12 cellular contexts compared by ENCODE assay signal in the genomic region with DNA sequence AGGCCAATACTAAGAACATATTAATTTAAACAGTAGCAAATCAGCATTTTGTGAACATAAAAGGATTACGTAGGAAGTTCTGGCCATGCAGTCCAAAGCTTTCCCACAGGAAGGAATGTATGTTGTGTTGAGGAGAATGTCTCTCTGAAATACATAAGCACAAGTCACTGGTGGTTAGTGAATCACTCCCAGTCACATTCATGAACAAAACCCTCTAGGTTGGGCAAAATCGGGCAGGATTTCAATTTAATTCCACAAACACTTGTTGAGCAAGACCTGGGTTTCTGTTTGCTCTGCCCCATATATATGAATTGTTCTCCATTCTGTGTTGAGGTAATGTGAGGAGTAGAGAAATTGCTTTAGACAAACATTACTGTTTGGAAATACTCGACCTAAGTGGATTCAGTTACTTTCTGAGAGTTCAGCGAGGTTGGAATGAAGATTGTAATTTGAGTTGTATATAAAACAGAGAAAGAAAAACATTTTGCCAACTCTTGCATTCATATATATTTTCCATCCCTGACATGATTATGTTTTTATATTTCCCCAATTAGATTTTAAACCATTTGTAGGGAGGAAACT.
DNase-seq lines count a peak whose midpoint lies in the region; ATAC-seq and TF ChIP-seq lines count a peak whose summit lies in the region.
"Had no signal": no experiment of that assay in that cellular context is flagged by ENCODE, and none has a peak within 500 bp of the region (broad histone marks: within the 10 kb centered on the region; RNA-seq: fewer than 3 reads in every experiment).

No MANE protein-coding gene starts in this region.

- H3K36me3 ChIP-seq in SJSA1 (no peaks in the 10 kb centered on the region), suprapubic skin (no peaks in the 10 kb centered on the region), endodermal cell (ENCODE audit: control insufficient read depth, insufficient read depth, low read length) (no peaks in the 10 kb centered on the region)

- 82% methylated on average over 4 of the region's 4 CpGs for WGBS in suprapubic skin
- 98 to 100% methylated on average over 2 to 4 of the region's 4 CpGs for WGBS in endodermal cell (ENCODE audit: insufficient coverage in 1 of 2, insufficient read length in 1 of 2), 2 experiments

- no peak overlapping the region for H3K9ac ChIP-seq in endodermal cell (ENCODE audit: extremely low read depth, low read length, poor library complexity, severe bottlenecking)

- H3K27ac Mint-ChIP-seq in endodermal cell, result no peak overlapping the region

- H3K4me1 Mint-ChIP-seq in endodermal cell, result peaks cover 16% of the 10 kb centered on the region

- H3K27ac ChIP-seq in SJSA1, result peak overlapping the region; percentile 99
- H3K27ac ChIP-seq in suprapubic skin, result peak overlapping the region; percentile 5
- no peak overlapping the region for H3K27ac ChIP-seq in endodermal cell (ENCODE audit: low read depth, low read length)
- H3K27ac ChIP-seq: body of pancreas had no signal

- H3K27me3 Mint-ChIP-seq in endodermal cell (ENCODE audit: insufficient read depth), result peaks cover 8% of the 10 kb centered on the region

- no peak overlapping the region for H3K4me3 ChIP-seq in SJSA1
- no peak overlapping the region for H3K4me3 ChIP-seq in suprapubic skin
- H3K4me3 ChIP-seq in endodermal cell (ENCODE audit: low read length), result no peak overlapping the region
- H3K4me3 ChIP-seq: body of pancreas, GM12878 had no signal

- peak; percentile 77 for DNase-seq in HPDE6-E6E7 (ENCODE audit: extremely low spot score)
- peak; percentile 69 to 91 for DNase-seq in SJSA1 (ENCODE audit: low read depth in 1 of 2, low spot score in 2 of 2)
- DNase-seq in fibroblast of the conjunctiva (ENCODE audit: low read depth), result peak; percentile 89
- no peak for DNase-seq in suprapubic skin (ENCODE audit: low spot score in 2 of 2)
- no peak for DNase-seq in endodermal cell
- DNase-seq in cerebellar nuclear complex (lab: John Stamatoyannopoulos, UW), result no peak
- DNase-seq: activated CD4-positive, alpha-beta T cell treated with anti-CD3 and anti-CD28 coated beads for 1 hour; body of pancreas; NCI-H524 had no signal

- TF ChIP-seq POLR2A in suprapubic skin (IDR thresholded peaks at IDR 0.05), result no peak

- H3K36me3 Mint-ChIP-seq in endodermal cell (ENCODE audit: low read depth), result no peaks in the 10 kb centered on the region

- no peak for TF ChIP-seq EP300 in suprapubic skin (IDR thresholded peaks at IDR 0.05)

- H3K4me1 ChIP-seq in SJSA1 (replicated peaks) (peaks cover 29% of the 10 kb centered on the region), suprapubic skin (no peaks in the 10 kb centered on the region), endodermal cell (ENCODE audit: control insufficient read depth, insufficient read depth, low read length) (no peaks in the 10 kb centered on the region)
- H3K4me1 ChIP-seq: body of pancreas had no signal

- H3K27me3 ChIP-seq in SJSA1 (replicated peaks) (no peaks in the 10 kb centered on the region), suprapubic skin (no peaks in the 10 kb centered on the region), endodermal cell (ENCODE audit: control insufficient read depth, insufficient read depth, low read length, poor library complexity, severe bottlenecking) (no peaks in the 10 kb centered on the region)
- H3K27me3 ChIP-seq: body of pancreas had no signal

- ATAC-seq in HG03159 (IDR thresholded peaks at IDR 0.05; ENCODE audit: unreplicated experiment) (no peak), HG02678 (IDR thresholded peaks at IDR 0.05; ENCODE audit: unreplicated experiment) (no peak)
- ATAC-seq: GM12878 had no signal

- TF ChIP-seq CTCF in suprapubic skin (IDR thresholded peaks at IDR 0.05) (no peak), endodermal cell (conservative IDR thresholded peaks at IDR 0.05) (no peak)

- peaks cover 32% of the 10 kb centered on the region for H3K9me3 Mint-ChIP-seq in endodermal cell

- no peak overlapping the region for H3K4me3 Mint-ChIP-seq in endodermal cell

- peaks cover 8% of the 10 kb centered on the region for H3K9me3 ChIP-seq in SJSA1 (replicated peaks)
- peaks cover 10% of the 10 kb centered on the region for H3K9me3 ChIP-seq in suprapubic skin
- H3K9me3 ChIP-seq in endodermal cell (ENCODE audit: control insufficient read depth, low read length), result peaks cover 19% of the 10 kb centered on the region

Comparison
In these comparisons a context has a peak if more than half of its experiments do, and no peak if none do; other contexts are left out.
1. DNase-seq: peak in HPDE6-E6E7 (single experiment), SJSA1 (2 of 2) and fibroblast of the conjunctiva (single experiment); none in suprapubic skin (0 of 2), endodermal cell (single experiment) and cerebellar nuclear complex (0 of 2).